ENCODE assay signal across 9 cellular contexts in genomic region chr9:38417003-38417965, GRCh38. TPM values are rescaled to one million over a fixed set of nuclear protein-coding genes. Genes with fewer than 3 reads are reported as not detected.
DNase-seq lines count a peak whose midpoint lies in the region; ATAC-seq, FAIRE-seq and TF ChIP-seq lines count a peak whose summit lies in the region.
"Had no signal": no experiment of that assay in that cellular context is flagged by ENCODE, and none has a peak within 500 bp of the region (broad histone marks: within the 10 kb centered on the region; RNA-seq: fewer than 3 reads in every experiment).

No MANE protein-coding gene starts in this region.

- CTCF ChIA-PET in OCI-LY7 (lab: Charles Lee; ENCODE audit: unreplicated experiment), result no interaction called here

- H3F3A ChIP-seq in GM23248 (ENCODE audit: insufficient read depth), result no peaks in the 10 kb centered on the region

- H3K9me2 ChIP-seq in GM23248 (ENCODE audit: insufficient read depth) (no peaks in the 10 kb centered on the region), OCI-LY7 (ENCODE audit: insufficient read depth, low read length) (no peaks in the 10 kb centered on the region)

- no peak overlapping the region for H2AFZ ChIP-seq in GM23248
- H2AFZ ChIP-seq in OCI-LY7 (ENCODE audit: low read length), result no peak overlapping the region

- WGBS in GM23248 (ENCODE audit: low coverage in 1 of 2, low lambda C conversion rate in 2 of 2, missing lambda C conversion rate in 2 of 2), 2 experiments, result 62% methylated on average over 8 of the region's 8 CpGs
- WGBS in small intestine, 3 donors, result 64 to 69% (median 66%) methylated on average over 8 of the region's 8 CpGs

- no peaks in the 10 kb centered on the region for H3K79me2 ChIP-seq in GM23248 (ENCODE audit: insufficient read depth)
- no peaks in the 10 kb centered on the region for H3K79me2 ChIP-seq in OCI-LY7 (ENCODE audit: insufficient read depth, low read depth, low read length)

- no peak for FAIRE-seq in small intestine (lab: Jason Lieb, UNC)

- DNase-seq in DMS79 treated with DMSO at 0.1 percent for 48 hours (lab: John Stamatoyannopoulos, UW), result peak; percentile 85
- peak; percentile 29 for DNase-seq in GM23248
- peak; percentile 24 for DNase-seq in OCI-LY7 (ENCODE audit: low spot score)
- DNase-seq in dorsolateral prefrontal cortex, result no peak
- DNase-seq in small intestine, result peak; percentile 7
- no peak for DNase-seq in dedifferentiated amniotic fluid mesenchymal stem cell (ENCODE audit: extremely low spot score)
- no peak for DNase-seq in amniotic stem cell (lab: John Stamatoyannopoulos, UW)
- no peak for DNase-seq in left ventricle myocardium superior

- no peaks in the 10 kb centered on the region for H3K4me1 ChIP-seq in GM23248 (ENCODE audit: insufficient read depth)
- no peaks in the 10 kb centered on the region for H3K4me1 ChIP-seq in OCI-LY7 (ENCODE audit: insufficient read depth, low read length, poor library complexity, severe bottlenecking)
- no peaks in the 10 kb centered on the region for H3K4me1 ChIP-seq in small intestine (ENCODE audit: control insufficient read depth in 2 of 2, insufficient read depth in 1 of 2, low read depth in 1 of 2, low read length in 1 of 2)

- H4K20me1 ChIP-seq in GM23248 (ENCODE audit: insufficient read depth) (no peaks in the 10 kb centered on the region), OCI-LY7 (ENCODE audit: insufficient read depth, low read length) (no peaks in the 10 kb centered on the region)

- H3K4me3 ChIP-seq in GM23248 (no peak overlapping the region), OCI-LY7 (ENCODE audit: low read depth, low read length, poor library complexity, severe bottlenecking) (no peak overlapping the region), dorsolateral prefrontal cortex (no peak overlapping the region), small intestine (ENCODE audit: low read depth in 1 of 2, low read length in 2 of 2) (no peak overlapping the region)

- H3K27ac ChIP-seq in GM23248 (no peak overlapping the region), OCI-LY7 (ENCODE audit: low read depth, low read length, poor library complexity, severe bottlenecking) (no peak overlapping the region), dorsolateral prefrontal cortex (no peak overlapping the region), small intestine (ENCODE audit: low read depth in 1 of 2, low read length in 1 of 2) (no peak overlapping the region)

- H3K27me3 ChIP-seq in GM23248 (replicated peaks; ENCODE audit: insufficient read depth), result peaks cover 38% of the 10 kb centered on the region
- H3K27me3 ChIP-seq in dorsolateral prefrontal cortex, result peaks cover 0 to 12% (median 0%) of the 10 kb centered on the region in 45 donors
- peaks cover 0 to 6% of the 10 kb centered on the region in 2 donors for H3K27me3 ChIP-seq in small intestine (ENCODE audit: control insufficient read depth in 2 of 2, insufficient read depth in 2 of 2, low read length in 2 of 2)

- H3K4me2 ChIP-seq in GM23248 (ENCODE audit: unreplicated experiment) (no peak overlapping the region), OCI-LY7 (ENCODE audit: low read length) (no peak overlapping the region)

- H3K36me3 ChIP-seq in GM23248 (ENCODE audit: low read depth), result no peaks in the 10 kb centered on the region
- no peaks in the 10 kb centered on the region for H3K36me3 ChIP-seq in OCI-LY7 (ENCODE audit: insufficient read depth, low read length)
- H3K36me3 ChIP-seq in small intestine (ENCODE audit: control insufficient read depth in 2 of 2, insufficient read depth in 2 of 2, low read length in 2 of 2), result no peaks in the 10 kb centered on the region

- no peaks in the 10 kb centered on the region for H3K9me3 ChIP-seq in GM23248 (ENCODE audit: low read depth)
- H3K9me3 ChIP-seq in OCI-LY7 (ENCODE audit: low read length), result no peaks in the 10 kb centered on the region
- H3K9me3 ChIP-seq in small intestine (ENCODE audit: control insufficient read depth, low read depth), result no peaks in the 10 kb centered on the region

- H3K9ac ChIP-seq in GM23248, result no peak overlapping the region

- POLR2A ChIA-PET in OCI-LY7 (lab: Charles Lee), result interaction anchor here (0.7 to 1.0 kb wide), 4 partner anchors 28 to 397 kb away, joined by 3 to 6 read pairs (median 4); no protein-coding TSS in a partner anchor

- intact Hi-C loops in OCI-LY7 (cut with micrococcal nuclease; ENCODE audit: unreplicated experiment), result no loop called here
- intact Hi-C loops in dorsolateral prefrontal cortex (cut with DNase I), result no loop called here
- intact Hi-C loops in left ventricle myocardium superior (cut with micrococcal nuclease), result no loop called here

- no peak for ATAC-seq in left ventricle myocardium superior

- in situ Hi-C loops in GM23248 (cut with MboI), result no loop called here

- TF ChIP-seq CTCF in OCI-LY7 (conservative IDR thresholded peaks at IDR 0.05; ENCODE audit: low read length) (peak; percentile 77), dorsolateral prefrontal cortex (IDR thresholded peaks at IDR 0.05 in 54 of 56, conservative IDR thresholded peaks at IDR 0.05 in 2 of 56; ENCODE audit: low read depth in 1 of 56, partially characterized antibody in 56 of 56) (peak in 44 of 56 donors; percentile 7 to 53 (median 34))

- BruUV-seq in OCI-LY7 (replicated peaks; lab: Mats Ljungman, UMichigan), result no TSS peak

RNA-seq across cellular contexts. Expression of gene IGFBPL1, which starts 7.0 kb away (rescaled TPM):
- 0.76 TPM in 1 of 2 replicates, not detected in the other for total RNA-seq in GM23248 (2014; rRNA removed; shearing (Covaris generic))
- polyA plus RNA-seq in GM23248 (2016; fragmentation: Nextera tagmentation; extraction: Ambion mirVana) (0.34 and 0.35 TPM in 2 replicates), small intestine (under 1 TPM in 1 of 3 donors, not detected in 2; 0.95 TPM)
- total RNA-seq in OCI-LY7 (2014; rRNA removed; shearing (Covaris generic)), result not detected in 2 replicates
- total RNA-seq in OCI-LY7 (2022) (not detected in 2 replicates), dorsolateral prefrontal cortex (1 to 10 TPM in 97 of 120 experiments, under 1 TPM in 21, not detected in 2; 0.45 to 4.4 (median 1.7) TPM), left ventricle myocardium superior (not detected)
- total RNA-seq: RPMI7951 had no signal

RNA-seq across cellular contexts. Expression of gene ALDH1B1, which starts 24.8 kb away (rescaled TPM):
- 25.7 and 26.9 TPM in 2 replicates for total RNA-seq in GM23248 (2014; rRNA removed; shearing (Covaris generic))
- polyA plus RNA-seq in GM23248 (2016; fragmentation: Nextera tagmentation; extraction: Ambion mirVana), result 39.4 and 39.5 TPM in 2 replicates
- 0.32 and 1.3 TPM in 2 replicates for total RNA-seq in OCI-LY7 (2014; rRNA removed; shearing (Covaris generic))
- total RNA-seq in OCI-LY7 (2022), result 5.8 and 8.6 TPM in 2 replicates
- 10 to 100 TPM in 49 of 120 experiments, 1 to 10 TPM in 71; 5.5 to 19.4 (median 9.7) TPM for total RNA-seq in dorsolateral prefrontal cortex
- polyA plus RNA-seq in small intestine, result 10 to 100 TPM in 1 of 3 donors, 1 to 10 TPM in 2; 4.2 to 60.9 (median 6.8) TPM
- total RNA-seq in left ventricle myocardium superior, result 15.7 TPM

Comparison
In these comparisons a context has a peak if more than half of its experiments do, and no peak if none do; other contexts are left out.
1. DNase-seq: peak in DMS79 treated with DMSO at 0.1 percent for 48 hours (single experiment), GM23248 (single experiment), OCI-LY7 (single experiment) and small intestine (single experiment); none in dorsolateral prefrontal cortex (0 of 10), dedifferentiated amniotic fluid mesenchymal stem cell (single experiment), amniotic stem cell (single experiment) and left ventricle myocardium superior (single experiment).